Comparison of ENCODE assay signal across 24 cellular contexts in the genomic region with DNA sequence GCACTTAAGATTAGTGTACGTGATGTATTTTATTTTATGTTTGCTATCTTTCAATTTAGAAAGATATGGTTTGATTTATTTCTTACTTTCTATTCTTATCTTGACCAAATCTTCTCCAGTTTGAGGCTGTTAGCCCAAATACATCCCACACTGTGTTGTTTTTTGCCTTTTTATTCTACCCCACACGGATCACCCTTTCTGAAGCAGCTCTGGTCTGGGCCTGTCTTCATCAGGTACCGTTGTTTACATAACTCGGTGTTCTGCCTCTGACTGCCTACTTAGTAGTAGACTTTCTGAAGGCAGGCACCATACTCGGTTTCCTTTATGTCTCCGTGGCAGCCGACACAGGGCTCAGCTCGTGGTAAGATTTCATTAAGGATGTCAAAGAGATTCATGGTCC.
DNase-seq lines count a peak whose midpoint lies in the region; ATAC-seq and TF ChIP-seq lines count a peak whose summit lies in the region.
"Had no signal": no experiment of that assay in that cellular context is flagged by ENCODE, and none has a peak within 500 bp of the region (broad histone marks: within the 10 kb centered on the region; RNA-seq: fewer than 3 reads in every experiment).

No MANE protein-coding gene starts in this region.

- no peaks in the 10 kb centered on the region for H3K36me3 ChIP-seq in SK-N-SH (replicated peaks in 1 of 2; ENCODE audit: control insufficient read depth in 1 of 2, insufficient read depth in 2 of 2, low read length in 1 of 2)
- no peaks in the 10 kb centered on the region for H3K36me3 ChIP-seq in Loucy (ENCODE audit: insufficient read depth, low read length)
- H3K36me3 ChIP-seq: BE2C, BLaER1 had no signal

- H4K20me1 ChIP-seq in SK-N-SH (ENCODE audit: insufficient read depth) (no peaks in the 10 kb centered on the region), Loucy (ENCODE audit: insufficient read depth, low read length, poor library complexity, severe bottlenecking) (no peaks in the 10 kb centered on the region)
- H4K20me1 ChIP-seq: BLaER1 had no signal

- H3K4me1 ChIP-seq in SK-N-SH (ENCODE audit: control insufficient read depth in 1 of 2, insufficient read depth in 2 of 2, low read depth in 1 of 2, low read length in 1 of 2) = no peaks in the 10 kb centered on the region
- H3K4me1 ChIP-seq in Loucy (ENCODE audit: insufficient read depth, low read length, poor library complexity, severe bottlenecking) = peaks cover 26% of the 10 kb centered on the region
- H3K4me1 ChIP-seq: BE2C, BLaER1 had no signal

- TF ChIP-seq RAD21 in SK-N-SH (IDR thresholded peaks at IDR 0.05; ENCODE audit: low read length) = no peak

- CTCF ChIA-PET in SK-N-SH (lab: Yijun Ruan, JAX) = interaction anchor here (0.6 kb wide), 1 partner anchor 200 kb away, joined by 3 read pairs; no protein-coding TSS in a partner anchor

- ATAC-seq in SK-N-SH treated with all-trans-retinoic acid at 6 μM for 48 hours (no peak), GM18511 (IDR thresholded peaks at IDR 0.05; ENCODE audit: unreplicated experiment) (no peak)
- ATAC-seq: GM12878 had no signal

- no peaks in the 10 kb centered on the region for H3K27me3 ChIP-seq in SK-N-SH (ENCODE audit: insufficient read depth)
- H3K27me3 ChIP-seq in Loucy (ENCODE audit: insufficient read depth, low read length, poor library complexity, severe bottlenecking) = no peaks in the 10 kb centered on the region
- H3K27me3 ChIP-seq: BE2C, BLaER1 had no signal

- H3K27ac ChIP-seq in SK-N-SH (ENCODE audit: low read depth in 2 of 2, low read length in 1 of 2) (no peak overlapping the region), angular gyrus (ENCODE audit: low read depth, low read length) (peak overlapping the region; percentile 49)
- H3K27ac ChIP-seq: BLaER1 had no signal

- H3K4me2 ChIP-seq in SK-N-SH = no peak overlapping the region
- peak overlapping the region; percentile 31 for H3K4me2 ChIP-seq in Loucy (ENCODE audit: low read depth, low read length, poor library complexity, severe bottlenecking)
- H3K4me2 ChIP-seq: BLaER1 had no signal

- no peak for TF ChIP-seq EP300 in SK-N-SH (IDR thresholded peaks at IDR 0.05; ENCODE audit: borderline replicate concordance in 1 of 2, low read depth in 1 of 2, low read length in 1 of 2)

- H3F3A ChIP-seq in SK-N-SH (replicated peaks; ENCODE audit: insufficient read depth) (no peaks in the 10 kb centered on the region), Loucy (ENCODE audit: low read depth) (no peaks in the 10 kb centered on the region)

- TF ChIP-seq CTCF in SK-N-SH (IDR thresholded peaks at IDR 0.05) (no peak), Loucy (conservative IDR thresholded peaks at IDR 0.05; ENCODE audit: low read length) (no peak)

- H3K9me3 ChIP-seq in SK-N-SH (no peaks in the 10 kb centered on the region), Loucy (ENCODE audit: insufficient read depth, low read depth, low read length) (no peaks in the 10 kb centered on the region)
- H3K9me3 ChIP-seq: BE2C, BLaER1 had no signal

- H3K9me2 ChIP-seq in SK-N-SH = no peaks in the 10 kb centered on the region
- H3K9me2 ChIP-seq in Loucy (replicated peaks; ENCODE audit: low read depth, low read length) = no peaks in the 10 kb centered on the region

- H3K9ac ChIP-seq in SK-N-SH = no peak overlapping the region
- H3K9ac ChIP-seq in Loucy (ENCODE audit: low read depth, low read length, poor library complexity, severe bottlenecking) = no peak overlapping the region
- H3K9ac ChIP-seq: BLaER1 had no signal

- POLR2A ChIA-PET in SK-N-SH (lab: Yijun Ruan, JAX) = no interaction called here

- H2AFZ ChIP-seq in SK-N-SH (ENCODE audit: low read depth) (peak overlapping the region; percentile 16; the same call in 1 of the 2 replicates), Loucy (ENCODE audit: low read length) (no peak overlapping the region; the same call in 1 of the 2 replicates)

- H3K79me2 ChIP-seq in SK-N-SH (ENCODE audit: insufficient read depth) (no peaks in the 10 kb centered on the region), Loucy (ENCODE audit: insufficient read depth, low read length) (no peaks in the 10 kb centered on the region)

- 39% methylated on average over 8 of the region's 8 CpGs for WGBS in SK-N-SH (ENCODE audit: low lambda C conversion rate)

- H3K4me3 ChIP-seq in SK-N-SH (ENCODE audit: low read depth in 2 of 2, low read length in 1 of 2) (no peak overlapping the region), Loucy (ENCODE audit: low read length, poor library complexity, severe bottlenecking) (no peak overlapping the region)
- H3K4me3 ChIP-seq: BLaER1, GM12878 had no signal

- DNase-seq in SK-N-SH = no peak
- no peak for DNase-seq in cortex of kidney (lab: John Stamatoyannopoulos, UW)
- no peak for DNase-seq in cerebellar cortex (ENCODE audit: low spot score)
- DNase-seq: 8988T; ACHN; BE2C; C1 segment of cervical spinal cord; CD4-positive, alpha-beta memory T cell; CD4-positive, CD25-positive, alpha-beta regulatory T cell; CD8-positive, alpha-beta memory T cell; COR-L47; DMS 273 treated with DMSO at 0.1 percent for 48 hours; DMS153; DMS53; DMS79; DND-41; EL; GDM1 had no signal

TF ChIP-seq in SK-N-SH, 30 proteins besides CTCF, POLR2A, EP300 and RAD21:
- no peak for TF ChIP-seq FOXM1 (IDR thresholded peaks at IDR 0.05; ENCODE audit: low read depth)
- TF ChIP-seq, protein P1, sequence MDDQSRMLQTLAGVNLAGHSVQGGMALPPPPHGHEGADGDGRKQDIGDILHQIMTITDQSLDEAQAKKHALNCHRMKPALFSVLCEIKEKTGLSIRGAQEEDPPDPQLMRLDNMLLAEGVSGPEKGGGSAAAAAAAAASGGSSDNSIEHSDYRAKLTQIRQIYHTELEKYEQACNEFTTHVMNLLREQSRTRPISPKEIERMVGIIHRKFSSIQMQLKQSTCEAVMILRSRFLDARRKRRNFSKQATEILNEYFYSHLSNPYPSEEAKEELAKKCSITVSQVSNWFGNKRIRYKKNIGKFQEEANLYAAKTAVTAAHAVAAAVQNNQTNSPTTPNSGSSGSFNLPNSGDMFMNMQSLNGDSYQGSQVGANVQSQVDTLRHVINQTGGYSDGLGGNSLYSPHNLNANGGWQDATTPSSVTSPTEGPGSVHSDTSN (IDR thresholded peaks at IDR 0.05) = no peak

TF ChIP-seq in SK-N-SH treated with all-trans-retinoic acid at 6 μM for 48 hours, 23 proteins besides CTCF, POLR2A, EP300 and RAD21 (continues in another document):
- no peak for TF ChIP-seq OSR1 (CRISPR knock-in tag; IDR thresholded peaks at IDR 0.05)
- no peak for TF ChIP-seq ZC3H10 (CRISPR knock-in tag; IDR thresholded peaks at IDR 0.05)
- TF ChIP-seq, protein P2, sequence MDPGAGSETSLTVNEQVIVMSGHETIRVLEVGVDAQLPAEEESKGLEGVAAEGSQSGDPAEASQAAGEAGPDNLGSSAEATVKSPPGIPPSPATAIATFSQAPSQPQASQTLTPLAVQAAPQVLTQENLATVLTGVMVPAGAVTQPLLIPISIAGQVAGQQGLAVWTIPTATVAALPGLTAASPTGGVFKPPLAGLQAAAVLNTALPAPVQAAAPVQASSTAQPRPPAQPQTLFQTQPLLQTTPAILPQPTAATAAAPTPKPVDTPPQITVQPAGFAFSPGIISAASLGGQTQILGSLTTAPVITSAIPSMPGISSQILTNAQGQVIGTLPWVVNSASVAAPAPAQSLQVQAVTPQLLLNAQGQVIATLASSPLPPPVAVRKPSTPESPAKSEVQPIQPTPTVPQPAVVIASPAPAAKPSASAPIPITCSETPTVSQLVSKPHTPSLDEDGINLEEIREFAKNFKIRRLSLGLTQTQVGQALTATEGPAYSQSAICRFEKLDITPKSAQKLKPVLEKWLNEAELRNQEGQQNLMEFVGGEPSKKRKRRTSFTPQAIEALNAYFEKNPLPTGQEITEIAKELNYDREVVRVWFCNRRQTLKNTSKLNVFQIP (CRISPR knock-in tag; IDR thresholded peaks at IDR 0.05; ENCODE audit: borderline replicate concordance, low read depth) = no peak
- no peak for TF ChIP-seq ARNTL (CRISPR knock-in tag; IDR thresholded peaks at IDR 0.05; ENCODE audit: borderline replicate concordance, low read depth)
- TF ChIP-seq TCF4 (CRISPR knock-in tag; IDR thresholded peaks at IDR 0.05; ENCODE audit: borderline replicate concordance) = no peak
- TF ChIP-seq SNAI2 (CRISPR knock-in tag; IDR thresholded peaks at IDR 0.05) = no peak
- no peak for TF ChIP-seq TOX (CRISPR knock-in tag; IDR thresholded peaks at IDR 0.05; ENCODE audit: borderline replicate concordance)
- TF ChIP-seq ZNF8 (CRISPR knock-in tag; IDR thresholded peaks at IDR 0.05) = no peak
- no peak for TF ChIP-seq ZNF70 (CRISPR knock-in tag; IDR thresholded peaks at IDR 0.05)
- no peak for TF ChIP-seq ZFP3 (CRISPR knock-in tag; IDR thresholded peaks at IDR 0.05)
- TF ChIP-seq, protein P3, sequence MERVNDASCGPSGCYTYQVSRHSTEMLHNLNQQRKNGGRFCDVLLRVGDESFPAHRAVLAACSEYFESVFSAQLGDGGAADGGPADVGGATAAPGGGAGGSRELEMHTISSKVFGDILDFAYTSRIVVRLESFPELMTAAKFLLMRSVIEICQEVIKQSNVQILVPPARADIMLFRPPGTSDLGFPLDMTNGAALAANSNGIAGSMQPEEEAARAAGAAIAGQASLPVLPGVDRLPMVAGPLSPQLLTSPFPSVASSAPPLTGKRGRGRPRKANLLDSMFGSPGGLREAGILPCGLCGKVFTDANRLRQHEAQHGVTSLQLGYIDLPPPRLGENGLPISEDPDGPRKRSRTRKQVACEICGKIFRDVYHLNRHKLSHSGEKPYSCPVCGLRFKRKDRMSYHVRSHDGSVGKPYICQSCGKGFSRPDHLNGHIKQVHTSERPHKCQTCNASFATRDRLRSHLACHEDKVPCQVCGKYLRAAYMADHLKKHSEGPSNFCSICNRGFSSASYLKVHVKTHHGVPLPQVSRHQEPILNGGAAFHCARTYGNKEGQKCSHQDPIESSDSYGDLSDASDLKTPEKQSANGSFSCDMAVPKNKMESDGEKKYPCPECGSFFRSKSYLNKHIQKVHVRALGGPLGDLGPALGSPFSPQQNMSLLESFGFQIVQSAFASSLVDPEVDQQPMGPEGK (CRISPR knock-in tag; IDR thresholded peaks at IDR 0.05; ENCODE audit: borderline replicate concordance) = no peak
- no peak for TF ChIP-seq ISL1 (CRISPR knock-in tag; IDR thresholded peaks at IDR 0.05)
- TF ChIP-seq ZFP30 (CRISPR knock-in tag; IDR thresholded peaks at IDR 0.05) = no peak
- no peak for TF ChIP-seq BACH2 (CRISPR knock-in tag; IDR thresholded peaks at IDR 0.05; ENCODE audit: borderline replicate concordance)
- TF ChIP-seq GLIS3 (CRISPR knock-in tag; IDR thresholded peaks at IDR 0.05) = no peak
- TF ChIP-seq PPARA (CRISPR knock-in tag; IDR thresholded peaks at IDR 0.05; ENCODE audit: borderline replicate concordance) = no peak
